In the genomic region with DNA sequence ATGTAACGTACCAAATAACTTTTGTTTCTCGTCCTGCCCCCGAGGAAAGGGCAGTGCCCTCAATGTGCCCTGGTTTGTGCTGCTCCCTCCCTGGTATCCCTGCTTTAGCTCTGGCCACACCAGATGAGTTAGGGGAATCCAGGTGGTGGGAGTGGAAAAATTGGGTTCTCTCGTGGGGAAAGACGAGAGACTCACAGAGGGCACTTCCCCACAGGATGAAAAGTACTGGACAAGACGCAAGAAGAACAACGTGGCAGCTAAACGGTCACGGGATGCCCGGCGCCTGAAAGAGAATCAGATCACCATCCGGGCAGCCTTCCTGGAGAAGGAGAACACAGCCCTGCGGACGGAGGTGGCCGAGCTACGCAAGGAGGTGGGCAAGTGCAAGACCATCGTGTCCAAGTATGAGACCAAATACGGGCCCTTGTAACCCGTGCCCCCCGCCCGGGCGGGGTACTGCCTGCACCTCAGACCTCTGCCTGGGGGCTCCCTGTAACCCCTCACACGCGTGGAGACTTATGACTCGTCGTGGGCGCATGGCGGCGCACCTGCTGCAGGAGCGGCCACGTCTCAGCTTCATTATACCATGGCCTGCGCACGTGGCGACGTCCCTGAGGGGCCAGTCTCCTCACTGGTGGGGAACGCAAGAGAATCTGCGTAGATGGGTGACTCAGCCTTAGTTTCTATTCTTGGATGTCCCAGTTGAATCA, we compare ENCODE assay signal across 28 cellular contexts. TPM values are rescaled to one million over a fixed set of nuclear protein-coding genes. Genes with fewer than 3 reads are reported as not detected.
A peak's percentile ranks its signal among the peaks of the same experiment; 100 is the strongest.
DNase-seq lines count a peak whose midpoint lies in the region; ATAC-seq, FAIRE-seq and TF ChIP-seq lines count a peak whose summit lies in the region.
"Had no signal": no experiment of that assay in that cellular context is flagged by ENCODE, and none has a peak within 500 bp of the region (broad histone marks: within the 10 kb centered on the region; RNA-seq: fewer than 3 reads in every experiment).

No MANE protein-coding gene starts in this region.

- H3K9ac ChIP-seq in HepG2 (ENCODE audit: insufficient read depth, low read depth, low read length) (no peak overlapping the region), SK-N-SH (no peak overlapping the region)

- CTCF ChIA-PET in HepG2 (lab: Yijun Ruan, JAX; ENCODE audit: low intra/inter-chr PET ratio, low total read pairs) (no interaction called here), SK-N-SH (lab: Yijun Ruan, JAX) (interaction anchor here (1.3 to 1.6 kb wide), 2 partner anchors 8 to 123 kb away, joined by 3 to 4 read pairs; no protein-coding TSS in a partner anchor)

- H3K79me2 ChIP-seq in HepG2 (ENCODE audit: insufficient read depth, low read length) = no peaks in the 10 kb centered on the region
- H3K79me2 ChIP-seq in SK-N-SH (ENCODE audit: insufficient read depth) = no peaks in the 10 kb centered on the region

- FAIRE-seq in HepG2 (lab: Jason Lieb, UNC) = no peak
- FAIRE-seq: GM12892, H54, K562 had no signal

- 87 to 94% (median 92%) methylated on average over 34 to 37 of the region's 37 CpGs for WGBS in heart left ventricle, 4 donors
- WGBS in HepG2 (ENCODE audit: low lambda C conversion rate) = 97% methylated on average over 22 of the region's 37 CpGs
- WGBS in sigmoid colon, 2 donors = 95% methylated on average over 37 of the region's 37 CpGs
- WGBS in SK-N-SH (ENCODE audit: low lambda C conversion rate) = 97% methylated on average over 10 of the region's 37 CpGs

- H3K4me1 ChIP-seq in left ventricle myocardium inferior = peaks cover 26% of the 10 kb centered on the region
- peaks cover 0 to 20% (median 11%) of the 10 kb centered on the region in 12 donors for H3K4me1 ChIP-seq in heart left ventricle
- H3K4me1 ChIP-seq in HepG2 (ENCODE audit: insufficient read depth, low read length) = peaks cover 53% of the 10 kb centered on the region
- H3K4me1 ChIP-seq in sigmoid colon = peaks cover 0 to 11% (median 2%) of the 10 kb centered on the region in 4 donors
- H3K4me1 ChIP-seq in left lung = peaks cover 0 to 5% of the 10 kb centered on the region in 2 donors
- H3K4me1 ChIP-seq in SK-N-SH (ENCODE audit: control insufficient read depth in 1 of 2, insufficient read depth in 2 of 2, low read depth in 1 of 2, low read length in 1 of 2) = peaks cover 0 to 8% of the 10 kb centered on the region in 2 experiments; a peak in 1 of 4 replicates
- H3K4me1 ChIP-seq: BE2C had no signal

- H3K27ac ChIP-seq in left ventricle myocardium inferior (replicated peaks) = peak overlapping the region; percentile 58
- peak overlapping the region in 3 of 12 donors; percentile 64 to 68 (median 68) for H3K27ac ChIP-seq in heart left ventricle
- H3K27ac ChIP-seq in HepG2 (ENCODE audit: extremely low read length, insufficient read depth, low read length) = peak overlapping the region; percentile 92
- H3K27ac ChIP-seq in sigmoid colon = peak overlapping the region in 3 of 4 donors; percentile 13 to 81 (median 40)
- no peak overlapping the region for H3K27ac ChIP-seq in left lung
- H3K27ac ChIP-seq in SK-N-SH (ENCODE audit: low read depth in 2 of 2, low read length in 1 of 2) = no peak overlapping the region

- no peaks in the 10 kb centered on the region for H3K9me2 ChIP-seq in SK-N-SH

- no peak overlapping the region for H3K4me3 Mint-ChIP-seq in stimulated activated memory B cell treated with anti-CD40 and anti-IgM and Interleukin-4, amounts not matched to agents 10 μg/mL and 1 μg/mL and 100 μg/mL, for 72 hours
- H3K4me3 Mint-ChIP-seq: CD14-positive monocyte; CD8-positive, alpha-beta memory T cell had no signal

- H3K4me2 ChIP-seq in HepG2 (ENCODE audit: low read depth, low read length) (no peak overlapping the region), SK-N-SH (no peak overlapping the region)

- TF ChIP-seq RAD21 in HepG2 (CRISPR knock-in tag; IDR thresholded peaks at IDR 0.05) (no peak), SK-N-SH (IDR thresholded peaks at IDR 0.05; ENCODE audit: low read length) (no peak)

- H3K9me3 ChIP-seq in left ventricle myocardium inferior (replicated peaks) (no peaks in the 10 kb centered on the region), heart left ventricle (no peaks in the 10 kb centered on the region), HepG2 (ENCODE audit: low read length) (no peaks in the 10 kb centered on the region), sigmoid colon (no peaks in the 10 kb centered on the region), left lung (no peaks in the 10 kb centered on the region), SK-N-SH (no peaks in the 10 kb centered on the region)
- H3K9me3 ChIP-seq: BE2C had no signal

- no peak for TF ChIP-seq POLR2A in heart left ventricle (IDR thresholded peaks at IDR 0.05)
- no peak for TF ChIP-seq POLR2A in HepG2 (IDR thresholded peaks at IDR 0.05; ENCODE audit: insufficient read depth in 1 of 2, low read depth in 2 of 2, low read length in 2 of 2)
- no peak for TF ChIP-seq POLR2A in sigmoid colon (IDR thresholded peaks at IDR 0.05)

- H3K4me1 Mint-ChIP-seq in stimulated activated memory B cell treated with anti-CD40 and anti-IgM and Interleukin-4, amounts not matched to agents 10 μg/mL and 1 μg/mL and 100 μg/mL, for 72 hours = no peaks in the 10 kb centered on the region
- H3K4me1 Mint-ChIP-seq: CD14-positive monocyte; CD8-positive, alpha-beta memory T cell had no signal

- BruUV-seq in HepG2 (replicated peaks; lab: Mats Ljungman, UMichigan) = no TSS peak

- peaks cover 76% of the 10 kb centered on the region for H3K36me3 ChIP-seq in left ventricle myocardium inferior
- peaks cover 3 to 88% (median 62%) of the 10 kb centered on the region in 9 donors for H3K36me3 ChIP-seq in heart left ventricle
- peaks cover 2 to 17% of the 10 kb centered on the region in 2 experiments; a peak in 3 of 5 replicates for H3K36me3 ChIP-seq in HepG2 (replicated peaks in 1 of 2; ENCODE audit: control insufficient read depth in 1 of 2, insufficient read depth in 2 of 2, low read length in 2 of 2)
- peaks cover 33 to 84% (median 55%) of the 10 kb centered on the region in 4 donors for H3K36me3 ChIP-seq in sigmoid colon
- H3K36me3 ChIP-seq in left lung = peaks cover 0 to 49% of the 10 kb centered on the region in 2 donors
- H3K36me3 ChIP-seq in SK-N-SH (replicated peaks in 1 of 2; ENCODE audit: control insufficient read depth in 1 of 2, insufficient read depth in 2 of 2, low read length in 1 of 2) = peaks cover 0 to 19% of the 10 kb centered on the region in 2 experiments

- no peaks in the 10 kb centered on the region for H3K27me3 ChIP-seq in left ventricle myocardium inferior (ENCODE audit: low read depth)
- H3K27me3 ChIP-seq in heart left ventricle = no peaks in the 10 kb centered on the region
- no peaks in the 10 kb centered on the region for H3K27me3 ChIP-seq in HepG2 (ENCODE audit: control insufficient read depth in 1 of 2, insufficient read depth in 2 of 2, low read length in 2 of 2)
- H3K27me3 ChIP-seq in sigmoid colon = no peaks in the 10 kb centered on the region
- no peaks in the 10 kb centered on the region for H3K27me3 ChIP-seq in left lung
- no peaks in the 10 kb centered on the region for H3K27me3 ChIP-seq in SK-N-SH (ENCODE audit: insufficient read depth)
- H3K27me3 ChIP-seq: BE2C had no signal

- no peaks in the 10 kb centered on the region for H3K27me3 Mint-ChIP-seq in stimulated activated memory B cell treated with anti-CD40 and anti-IgM and Interleukin-4, amounts not matched to agents 10 μg/mL and 1 μg/mL and 100 μg/mL, for 72 hours
- H3K27me3 Mint-ChIP-seq: CD8-positive, alpha-beta memory T cell had no signal

- H3K36me3 Mint-ChIP-seq in stimulated activated memory B cell treated with anti-CD40 and anti-IgM and Interleukin-4, amounts not matched to agents 10 μg/mL and 1 μg/mL and 100 μg/mL, for 72 hours = peaks cover 11% of the 10 kb centered on the region

- TF ChIP-seq CTCF in left ventricle myocardium inferior (IDR thresholded peaks at IDR 0.05; ENCODE audit: borderline replicate concordance) = no peak
- TF ChIP-seq CTCF in heart left ventricle (IDR thresholded peaks at IDR 0.05) = no peak
- no peak for TF ChIP-seq CTCF in HepG2 (CRISPR knock-in tag; IDR thresholded peaks at IDR 0.05)
- no peak for TF ChIP-seq CTCF in sigmoid colon (IDR thresholded peaks at IDR 0.05)
- TF ChIP-seq CTCF in left lung (IDR thresholded peaks at IDR 0.05) = no peak
- no peak for TF ChIP-seq CTCF in SK-N-SH (IDR thresholded peaks at IDR 0.05)

- H4K20me1 ChIP-seq in HepG2 (ENCODE audit: insufficient read depth, low read length) (no peaks in the 10 kb centered on the region), SK-N-SH (ENCODE audit: insufficient read depth) (no peaks in the 10 kb centered on the region)

- TF ChIP-seq EP300 in HepG2 (IDR thresholded peaks at IDR 0.05; ENCODE audit: low read depth in 2 of 2, low read length in 2 of 2) (no peak), HepG2 (CRISPR knock-in tag; IDR thresholded peaks at IDR 0.05; ENCODE audit: borderline replicate concordance) (no peak), sigmoid colon (IDR thresholded peaks at IDR 0.05) (no peak), SK-N-SH (IDR thresholded peaks at IDR 0.05; ENCODE audit: borderline replicate concordance in 1 of 2, low read depth in 1 of 2, low read length in 1 of 2) (no peak)

- H2AFZ ChIP-seq in HepG2 (ENCODE audit: low read length) (no peak overlapping the region), SK-N-SH (ENCODE audit: low read depth) (no peak overlapping the region)

- H3K27ac Mint-ChIP-seq in stimulated activated memory B cell treated with anti-CD40 and anti-IgM and Interleukin-4, amounts not matched to agents 10 μg/mL and 1 μg/mL and 100 μg/mL, for 72 hours = no peak overlapping the region

- ATAC-seq in heart left ventricle (no peak), HepG2 (no peak), left lung (no peak)
- ATAC-seq in stimulated activated memory B cell treated with anti-CD40 and anti-IgM and Interleukin-4, amounts not matched to agents 10 μg/mL and 1 μg/mL and 100 μg/mL, for 72 hours = no peak
- ATAC-seq: K562 had no signal

- DNase-seq in left ventricle myocardium inferior (no peak), heart left ventricle (no peak), HepG2 (ENCODE audit: low spot score) (no peak), sigmoid colon (no peak), left lung (no peak), T-helper 1 cell (no peak), SK-N-SH (no peak)
- DNase-seq: 8988T; ACHN; BE2C; CD8-positive, alpha-beta memory T cell; DND-41; Kasumi-1; NCI-H1092 treated with DMSO at 0.1 percent for 48 hours; NCI-H1436; NCI-H187; NCI-H2081 treated with DMSO at 0.1 percent for 48 hours; NCI-H2171; NCI-H226; NCI-H510A; NCI-H69; RPMI8226; SHP77 had no signal

- H3F3A ChIP-seq in SK-N-SH (replicated peaks; ENCODE audit: insufficient read depth) = no peaks in the 10 kb centered on the region

- intact Hi-C loops in left ventricle myocardium inferior (cut with micrococcal nuclease) = no loop called here
- intact Hi-C loops in heart left ventricle (cut with DNase I) = no loop called here
- intact Hi-C loops in HepG2 (cut with micrococcal nuclease; ENCODE audit: unreplicated experiment) = no loop called here
- intact Hi-C loops in sigmoid colon (cut with DNase I) = no loop called here
- intact Hi-C loops in left lung (cut with DNase I) = no loop called here

- no peaks in the 10 kb centered on the region for H3K9me3 Mint-ChIP-seq in stimulated activated memory B cell treated with anti-CD40 and anti-IgM and Interleukin-4, amounts not matched to agents 10 μg/mL and 1 μg/mL and 100 μg/mL, for 72 hours
- H3K9me3 Mint-ChIP-seq: CD14-positive monocyte; CD8-positive, alpha-beta memory T cell had no signal

- H3K4me3 ChIP-seq in left ventricle myocardium inferior = no peak overlapping the region
- H3K4me3 ChIP-seq in heart left ventricle = no peak overlapping the region
- no peak overlapping the region for H3K4me3 ChIP-seq in HepG2 (replicated peaks in 1 of 3; ENCODE audit: insufficient read depth in 1 of 3, low read depth in 2 of 3, low read length in 3 of 3)
- no peak overlapping the region for H3K4me3 ChIP-seq in sigmoid colon
- no peak overlapping the region for H3K4me3 ChIP-seq in left lung
- no peak overlapping the region for H3K4me3 ChIP-seq in SK-N-SH (ENCODE audit: low read depth in 2 of 2, low read length in 1 of 2)
- H3K4me3 ChIP-seq: K562 had no signal

- POLR2A ChIA-PET in HepG2 (lab: Yijun Ruan, JAX) (interaction anchor here (1.1 to 4.8 kb wide), 3 partner anchors 13 to 50 kb away, joined by 3 to 60 read pairs (median 10); partner anchors contain the start of genes TEF and TOB2), SK-N-SH (lab: Yijun Ruan, JAX) (no interaction called here)

- in situ Hi-C loops in HepG2 (cut with HindIII; ENCODE audit: extremely low pct_ligation_motif_present, low pct_unique_long_range_greater_than_20kb) = no loop called here

RNA-seq across cellular contexts. Expression of gene TEF, which starts 13.9 kb away (rescaled TPM):
- total RNA-seq in left ventricle myocardium inferior (20.1 TPM), heart left ventricle (10 to 100 TPM in 8 of 9 donors, 1 to 10 TPM in 1; 7.2 to 35.3 (median 19.6) TPM), HepG2 (2016; rRNA removed; fragmentation: Illumina TruSeq; extraction: Trizol) (7.6 and 8.2 TPM in 2 replicates), sigmoid colon (10 to 100 TPM; 21.3 to 30.3 (median 24.8) TPM), left lung (10 to 100 TPM; 10.2 to 17.3 TPM)
- polyA plus RNA-seq in heart left ventricle (10 to 100 TPM in 1 of 2 donors, 1 to 10 TPM in 1; 9.9 to 15.8 TPM), HepG2 (2011; rRNA removed) (11.2 and 13.9 TPM in 2 replicates), sigmoid colon (10 to 100 TPM; 12.6 to 14.8 (median 14.4) TPM), SK-N-SH (2012; rRNA removed) (3.6 and 5.0 TPM in 2 replicates)
- total RNA-seq in HepG2 (2016; cell fraction: cytosol; rRNA removed; fragmentation: Illumina TruSeq; extraction: Trizol; ENCODE audit: low read depth) = 1.2 and 1.4 TPM in 2 replicates
- total RNA-seq in HepG2 (2016; cell fraction: insoluble cytoplasmic fraction; rRNA removed; fragmentation: Illumina TruSeq; extraction: Trizol) = 6.8 and 7.9 TPM in 2 replicates
- total RNA-seq in HepG2 (2016; cell fraction: membrane; rRNA removed; fragmentation: Illumina TruSeq; extraction: Trizol) = 4.4 and 4.7 TPM in 2 replicates
- 4.9 and 6.0 TPM in 2 replicates for total RNA-seq in HepG2 (2016; cell fraction: nucleus; rRNA removed; fragmentation: Illumina TruSeq; extraction: Trizol)
- 7.0 and 7.4 TPM in 2 replicates for polyA plus RNA-seq in HepG2 (2011; cell fraction: cytosol; rRNA removed)
- polyA plus RNA-seq in HepG2 (2011; cell fraction: nucleus; rRNA removed) = 11.3 and 13.2 TPM in 2 replicates
- polyA plus RNA-seq in HepG2 (2012) = 4.4 and 5.9 TPM in 2 replicates
- 0.47 and 0.59 TPM in 2 replicates for polyA plus RNA-seq in HepG2 (2016; cell fraction: cytosol; fragmentation: Illumina TruSeq; extraction: Trizol; ENCODE audit: low read depth)
- 5.6 and 6.0 TPM in 2 replicates for polyA plus RNA-seq in HepG2 (2016; cell fraction: insoluble cytoplasmic fraction; fragmentation: Illumina TruSeq; extraction: Trizol; ENCODE audit: low read depth)
- 2.1 and 2.3 TPM in 2 replicates for polyA plus RNA-seq in HepG2 (2016; cell fraction: membrane; fragmentation: Illumina TruSeq; extraction: Trizol; ENCODE audit: low read depth)
- polyA plus RNA-seq in HepG2 (2016; cell fraction: nucleus; fragmentation: Illumina TruSeq; extraction: Trizol; ENCODE audit: insufficient read depth, low read depth) = 7.1 and 7.2 TPM in 2 replicates
- polyA minus RNA-seq in HepG2 (2011; rRNA and poly(A)+ RNA removed; ENCODE audit: low replicate concordance) = 7.9 and 26.0 TPM in 2 replicates
- polyA minus RNA-seq in HepG2 (2011; cell fraction: cytosol; rRNA and poly(A)+ RNA removed) = 7.2 and 7.3 TPM in 2 replicates
- polyA minus RNA-seq in HepG2 (2011; cell fraction: nucleus; rRNA and poly(A)+ RNA removed) = 4.7 and 5.0 TPM in 2 replicates
- polyA plus RNA-seq in SK-N-SH (2012; cell fraction: cytosol; rRNA removed) = 2.1 and 3.2 TPM in 2 replicates
- polyA plus RNA-seq in SK-N-SH (2012; cell fraction: nucleus; rRNA removed) = 4.8 and 5.6 TPM in 2 replicates

RNA-seq across cellular contexts. Expression of gene TOB2, which starts 50.9 kb away (rescaled TPM):
- total RNA-seq in left ventricle myocardium inferior (63.6 TPM), heart left ventricle (10 to 100 TPM; 29.0 to 74.5 (median 46.1) TPM), HepG2 (2016; rRNA removed; fragmentation: Illumina TruSeq; extraction: Trizol) (13.7 and 16.7 TPM in 2 replicates), sigmoid colon (10 to 100 TPM; 23.2 to 38.2 (median 31.8) TPM), left lung (10 to 100 TPM; 38.9 to 47.8 TPM)
- polyA plus RNA-seq in heart left ventricle (10 to 100 TPM; 29.6 to 44.9 TPM), HepG2 (2011; rRNA removed) (12.2 and 14.3 TPM in 2 replicates), sigmoid colon (10 to 100 TPM; 13.2 to 31.9 (median 15.0) TPM), SK-N-SH (2012; rRNA removed) (6.2 and 8.3 TPM in 2 replicates)
- 2.7 and 2.9 TPM in 2 replicates for total RNA-seq in HepG2 (2016; cell fraction: cytosol; rRNA removed; fragmentation: Illumina TruSeq; extraction: Trizol; ENCODE audit: low read depth)
- total RNA-seq in HepG2 (2016; cell fraction: insoluble cytoplasmic fraction; rRNA removed; fragmentation: Illumina TruSeq; extraction: Trizol) = 14.1 and 14.3 TPM in 2 replicates
- total RNA-seq in HepG2 (2016; cell fraction: membrane; rRNA removed; fragmentation: Illumina TruSeq; extraction: Trizol) = 14.6 and 15.0 TPM in 2 replicates
- 14.9 and 16.2 TPM in 2 replicates for total RNA-seq in HepG2 (2016; cell fraction: nucleus; rRNA removed; fragmentation: Illumina TruSeq; extraction: Trizol)
- polyA plus RNA-seq in HepG2 (2011; cell fraction: cytosol; rRNA removed) = 9.6 and 10.9 TPM in 2 replicates
- polyA plus RNA-seq in HepG2 (2011; cell fraction: nucleus; rRNA removed) = 20.7 and 21.6 TPM in 2 replicates
- 12.6 and 16.8 TPM in 2 replicates for polyA plus RNA-seq in HepG2 (2012)
- polyA plus RNA-seq in HepG2 (2016; cell fraction: cytosol; fragmentation: Illumina TruSeq; extraction: Trizol; ENCODE audit: low read depth) = 2.0 TPM in 2 replicates
- polyA plus RNA-seq in HepG2 (2016; cell fraction: insoluble cytoplasmic fraction; fragmentation: Illumina TruSeq; extraction: Trizol; ENCODE audit: low read depth) = 19.1 and 21.8 TPM in 2 replicates
- 8.7 and 9.6 TPM in 2 replicates for polyA plus RNA-seq in HepG2 (2016; cell fraction: membrane; fragmentation: Illumina TruSeq; extraction: Trizol; ENCODE audit: low read depth)
- polyA plus RNA-seq in HepG2 (2016; cell fraction: nucleus; fragmentation: Illumina TruSeq; extraction: Trizol; ENCODE audit: insufficient read depth, low read depth) = 31.0 and 32.7 TPM in 2 replicates
- 15.4 and 25.4 TPM in 2 replicates for polyA minus RNA-seq in HepG2 (2011; rRNA and poly(A)+ RNA removed; ENCODE audit: low replicate concordance)
- 14.9 TPM in 2 replicates for polyA minus RNA-seq in HepG2 (2011; cell fraction: cytosol; rRNA and poly(A)+ RNA removed)
- polyA minus RNA-seq in HepG2 (2011; cell fraction: nucleus; rRNA and poly(A)+ RNA removed) = 8.5 and 10.2 TPM in 2 replicates
- 5.0 and 7.3 TPM in 2 replicates for polyA plus RNA-seq in SK-N-SH (2012; cell fraction: cytosol; rRNA removed)
- 7.2 and 8.6 TPM in 2 replicates for polyA plus RNA-seq in SK-N-SH (2012; cell fraction: nucleus; rRNA removed)

Comparison
In these comparisons a context has a peak if more than half of its experiments do, and no peak if none do; other contexts are left out.
1. H3K27ac ChIP-seq: peak in left ventricle myocardium inferior (single experiment), HepG2 (single experiment) and sigmoid colon (3 of 4); none in left lung (0 of 2) and SK-N-SH (0 of 2).